14 cellular contexts compared by ENCODE assay signal in genomic region chr7:151679868-151680534, GRCh38.
DNase-seq lines count a peak whose midpoint lies in the region; ATAC-seq and TF ChIP-seq lines count a peak whose summit lies in the region.
"Had no signal": no experiment of that assay in that cellular context is flagged by ENCODE, and none has a peak within 500 bp of the region (broad histone marks: within the 10 kb centered on the region; RNA-seq: fewer than 3 reads in every experiment).

No MANE protein-coding gene starts in this region.

- no peak for ATAC-seq in GM18502 (IDR thresholded peaks at IDR 0.05; ENCODE audit: poor library complexity, unreplicated experiment)
- ATAC-seq in GM18861 (IDR thresholded peaks at IDR 0.05; ENCODE audit: unreplicated experiment): no peak
- ATAC-seq: stimulated activated naive CD8-positive, alpha-beta T cell treated with anti-CD3 and anti-CD28 coated beads, Interleukin-15, Interleukin-2, amounts not matched to agents 100 U/mL and 50 U/mL, for 24 hours had no signal

- no peaks in the 10 kb centered on the region for H3K9me3 Mint-ChIP-seq in MCF 10A (ENCODE audit: unreplicated experiment)
- H3K9me3 Mint-ChIP-seq in endodermal cell: no peaks in the 10 kb centered on the region
- no peaks in the 10 kb centered on the region for H3K9me3 Mint-ChIP-seq in neural crest cell

- H3K9me3 ChIP-seq in breast epithelium: no peaks in the 10 kb centered on the region
- no peaks in the 10 kb centered on the region for H3K9me3 ChIP-seq in endodermal cell (ENCODE audit: control insufficient read depth, low read length)
- H3K9me3 ChIP-seq in uterus: no peaks in the 10 kb centered on the region

- intact Hi-C loops in MCF 10A (cut with micrococcal nuclease) (no loop called here), breast epithelium (cut with DNase I; ENCODE audit: low total_unique reads) (no loop called here), uterus (cut with DNase I; ENCODE audit: low total_unique reads) (no loop called here)

- H3K4me3 Mint-ChIP-seq in MCF 10A (ENCODE audit: unreplicated experiment) (no peak overlapping the region), endodermal cell (no peak overlapping the region), neural crest cell (no peak overlapping the region)

- H3K27me3 ChIP-seq in breast epithelium (no peaks in the 10 kb centered on the region), endodermal cell (ENCODE audit: control insufficient read depth, insufficient read depth, low read length, poor library complexity, severe bottlenecking) (no peaks in the 10 kb centered on the region), uterus (no peaks in the 10 kb centered on the region)

- BruUV-seq in MCF 10A (replicated peaks; lab: Mats Ljungman, UMichigan): no TSS peak

- H3K36me3 ChIP-seq in breast epithelium (no peaks in the 10 kb centered on the region), endodermal cell (ENCODE audit: control insufficient read depth, insufficient read depth, low read length) (no peaks in the 10 kb centered on the region), uterus (no peaks in the 10 kb centered on the region)

- H3K4me1 ChIP-seq in breast epithelium (peaks cover 0 to 8% of the 10 kb centered on the region in 2 donors), endodermal cell (ENCODE audit: control insufficient read depth, insufficient read depth, low read length) (peaks cover 4% of the 10 kb centered on the region), uterus (no peaks in the 10 kb centered on the region)

- POLR2A ChIA-PET in MCF 10A (lab: Yijun Ruan, JAX): interaction anchor here (0.9 to 3.2 kb wide), 9 partner anchors 8 to 196 kb away, joined by 3 to 17 read pairs (median 8); no protein-coding TSS in a partner anchor

- TF ChIP-seq POLR2A in breast epithelium (IDR thresholded peaks at IDR 0.05) (no peak), uterus (IDR thresholded peaks at IDR 0.05) (no peak)

- no peak for TF ChIP-seq CTCF in MCF 10A (IDR thresholded peaks at IDR 0.05; ENCODE audit: unreplicated experiment)
- TF ChIP-seq CTCF in breast epithelium (IDR thresholded peaks at IDR 0.05): no peak
- no peak for TF ChIP-seq CTCF in endodermal cell (conservative IDR thresholded peaks at IDR 0.05)
- TF ChIP-seq CTCF in neural crest cell (conservative IDR thresholded peaks at IDR 0.05): no peak
- no peak for TF ChIP-seq CTCF in uterus (IDR thresholded peaks at IDR 0.05)

- H3K27me3 Mint-ChIP-seq in MCF 10A (ENCODE audit: insufficient read depth, unreplicated experiment) (no peaks in the 10 kb centered on the region), endodermal cell (ENCODE audit: insufficient read depth) (no peaks in the 10 kb centered on the region), neural crest cell (ENCODE audit: low read depth) (no peaks in the 10 kb centered on the region)

- WGBS in endodermal cell (ENCODE audit: insufficient coverage in 1 of 2, insufficient read length in 1 of 2), 2 experiments: 92 to 96% methylated on average over 9 to 11 of the region's 11 CpGs

- CTCF ChIA-PET in MCF 10A (lab: Yijun Ruan, JAX): interaction anchor here (0.6 to 0.9 kb wide), 4 partner anchors 14 to 65 kb away, joined by 3 read pairs; no protein-coding TSS in a partner anchor

- H3K4me1 Mint-ChIP-seq in MCF 10A (ENCODE audit: insufficient read depth, unreplicated experiment) (peaks cover 45% of the 10 kb centered on the region), endodermal cell (peaks cover 10% of the 10 kb centered on the region), neural crest cell (peaks cover 14% of the 10 kb centered on the region)

- H3K9ac ChIP-seq in endodermal cell (ENCODE audit: extremely low read depth, low read length, poor library complexity, severe bottlenecking): no peak overlapping the region

- DNase-seq in MCF 10A (ENCODE audit: unreplicated experiment) (no peak), breast epithelium (ENCODE audit: low spot score in 2 of 2) (no peak), endodermal cell (no peak), neural crest cell (ENCODE audit: low read depth, low spot score) (no peak), uterus (no peak), NAMALWA (ENCODE audit: low spot score) (no peak)
- DNase-seq: activated CD8-positive, alpha-beta memory T cell treated with anti-CD3 and anti-CD28 coated beads for 24 hours; GF-D8; NCI-H187 treated with DMSO at 0.1 percent for 48 hours; NCI-H524; stimulated activated naive CD8-positive, alpha-beta T cell treated with anti-CD3 and anti-CD28 coated beads, Interleukin-15, Interleukin-2, amounts not matched to agents 100 U/mL and 50 U/mL, for 24 hours had no signal

- peak overlapping the region in 1 of 2 donors; percentile 57 for H3K27ac ChIP-seq in breast epithelium
- H3K27ac ChIP-seq in endodermal cell (ENCODE audit: low read depth, low read length): no peak overlapping the region
- peak overlapping the region; percentile 64 to 78 for H3K27ac ChIP-seq in uterus

- H3K27ac Mint-ChIP-seq in MCF 10A (ENCODE audit: low read depth, unreplicated experiment): peak overlapping the region; percentile 98
- peak overlapping the region; percentile 68 for H3K27ac Mint-ChIP-seq in endodermal cell
- peak overlapping the region; percentile 19 for H3K27ac Mint-ChIP-seq in neural crest cell (ENCODE audit: unreplicated experiment)

- H3K4me3 ChIP-seq in breast epithelium: no peak overlapping the region
- H3K4me3 ChIP-seq in endodermal cell (ENCODE audit: low read length): no peak overlapping the region
- H3K4me3 ChIP-seq in uterus: no peak overlapping the region
- H3K4me3 ChIP-seq: skin epidermis had no signal

- H3K36me3 Mint-ChIP-seq in MCF 10A (ENCODE audit: insufficient read depth, unreplicated experiment): no peaks in the 10 kb centered on the region
- H3K36me3 Mint-ChIP-seq in endodermal cell (ENCODE audit: low read depth): no peaks in the 10 kb centered on the region
- H3K36me3 Mint-ChIP-seq in neural crest cell (ENCODE audit: low read depth): no peaks in the 10 kb centered on the region

Comparison
In these comparisons a context has a peak if more than half of its experiments do, and no peak if none do; other contexts are left out.
1. H3K27ac Mint-ChIP-seq: peak in every context shown above with its lines; median percentile 98 in MCF 10A; 68 in endodermal cell; 19 in neural crest cell.